Comparison of ENCODE assay signal across 8 cellular contexts in the genomic region with DNA sequence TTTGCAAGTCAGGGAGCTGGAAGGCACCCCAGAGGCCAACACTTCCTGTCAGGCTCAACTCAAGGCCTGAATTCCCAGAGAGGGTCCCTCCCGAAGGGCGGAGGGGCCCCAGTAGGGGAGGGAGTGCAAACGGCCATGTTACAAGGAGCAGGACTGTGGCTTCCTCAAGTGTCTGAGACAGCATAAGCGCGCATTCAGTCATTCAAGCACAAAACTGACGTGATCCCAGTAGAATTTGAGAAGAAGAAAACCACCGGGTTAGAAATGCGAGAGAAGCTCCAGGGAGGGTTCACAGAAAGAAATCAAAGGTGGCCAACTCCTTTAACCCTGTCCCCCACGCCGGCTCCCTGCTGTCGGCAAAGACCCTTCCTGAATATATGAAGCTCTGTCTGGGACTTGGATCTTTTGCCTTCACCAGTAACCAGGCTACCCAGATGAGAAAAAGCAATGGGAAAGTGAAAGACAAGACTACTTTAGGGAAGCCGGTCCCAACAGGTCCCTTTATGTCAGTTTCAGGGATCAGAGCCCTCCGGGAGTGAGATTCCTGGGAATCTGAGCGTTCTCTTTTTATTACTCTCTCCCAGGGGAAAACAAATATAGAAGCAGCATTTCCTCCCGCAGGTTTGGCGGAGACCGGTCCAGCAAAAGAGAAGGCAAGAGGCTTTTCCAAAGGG. TPM values are rescaled to one million over a fixed set of nuclear protein-coding genes. Genes with fewer than 3 reads are reported as not detected.
A peak's percentile ranks its signal among the peaks of the same experiment; 100 is the strongest.
DNase-seq lines count a peak whose midpoint lies in the region; ATAC-seq and TF ChIP-seq lines count a peak whose summit lies in the region.

No MANE protein-coding gene starts in this region.

- no peaks in the 10 kb centered on the region for H3K9me3 Mint-ChIP-seq in neural crest cell

- peak overlapping the region; percentile 18 for H3K4me2 ChIP-seq in fibroblast of lung (ENCODE audit: extremely low read depth, insufficient read depth, low read length)

- H3K4me3 Mint-ChIP-seq in neural crest cell = peak overlapping the region; percentile 92

- H3K27ac ChIP-seq in RWPE1 (peak overlapping the region; percentile 71), fibroblast of lung (ENCODE audit: insufficient read depth, low read length) (no peak overlapping the region)

- TF ChIP-seq CTCF in AG09309 (IDR thresholded peaks at IDR 0.05; ENCODE audit: control insufficient read depth, insufficient read depth, low read depth, low read length, missing control alignments) = no peak
- no peak for TF ChIP-seq CTCF in RWPE1 (conservative IDR thresholded peaks at IDR 0.05; ENCODE audit: low read depth)
- TF ChIP-seq CTCF in fibroblast of lung (conservative IDR thresholded peaks at IDR 0.05 in 1 of 2, IDR thresholded peaks at IDR 0.05 in 1 of 2; ENCODE audit: low read depth in 1 of 2, low read length in 2 of 2) = no peak
- TF ChIP-seq CTCF in neural crest cell (conservative IDR thresholded peaks at IDR 0.05) = no peak

- peaks cover 20% of the 10 kb centered on the region for H3K27me3 ChIP-seq in fibroblast of lung (ENCODE audit: control insufficient read depth, insufficient read depth, low read length)

- no peaks in the 10 kb centered on the region for H3K9me3 ChIP-seq in fibroblast of lung (ENCODE audit: control insufficient read depth, insufficient read depth, low read depth, low read length)

- no peak overlapping the region for H2AFZ ChIP-seq in fibroblast of lung (ENCODE audit: low read length)

- H3K4me1 Mint-ChIP-seq in neural crest cell = peaks cover 64% of the 10 kb centered on the region

- peak overlapping the region; percentile 5 for H3K27ac Mint-ChIP-seq in neural crest cell (ENCODE audit: unreplicated experiment)

- no peak overlapping the region for H3K9ac ChIP-seq in fibroblast of lung (ENCODE audit: insufficient read depth, low read length)

- H3K4me3 ChIP-seq in AG09309 (ENCODE audit: control insufficient read depth, low read depth, low read length) (peak overlapping the region; percentile 17), fibroblast of lung (replicated peaks in 1 of 4; ENCODE audit: control extremely low read depth in 1 of 4, insufficient read depth in 1 of 4, low read depth in 3 of 4, low read length in 4 of 4) (peak overlapping the region in 3 of 4 experiments; percentile 19 to 54 (median 47))

- H4K20me1 ChIP-seq in fibroblast of lung (ENCODE audit: control insufficient read depth, extremely low read depth, insufficient read depth, low read length) = no peaks in the 10 kb centered on the region

- H3K36me3 ChIP-seq in fibroblast of lung (ENCODE audit: control insufficient read depth, insufficient read depth, low read length) = no peaks in the 10 kb centered on the region

- H3K79me2 ChIP-seq in fibroblast of lung (ENCODE audit: control insufficient read depth, insufficient read depth, low read length) = no peaks in the 10 kb centered on the region

- H3K4me1 ChIP-seq in fibroblast of lung (ENCODE audit: control insufficient read depth, extremely low read depth, insufficient read depth, low read length) = peaks cover 24% of the 10 kb centered on the region

- no peaks in the 10 kb centered on the region for H3K36me3 Mint-ChIP-seq in neural crest cell (ENCODE audit: low read depth)

- CTCF ChIA-PET in RWPE1 (lab: Yijun Ruan, JAX) = interaction anchor here (0.6 to 2.8 kb wide), 3 partner anchors 66 to 99 kb away, joined by 3 to 18 read pairs (median 4); no protein-coding TSS in a partner anchor

- POLR2A ChIA-PET in RWPE1 (lab: Yijun Ruan, JAX; ENCODE audit: low non-redundant PET) = interaction anchor here (1.0 kb wide), 1 partner anchor 97 kb away, joined by 4 read pairs; no protein-coding TSS in a partner anchor

- no peak for DNase-seq in AG09309 (ENCODE audit: low read depth)
- DNase-seq in RWPE1 (ENCODE audit: low spot score) = peak; percentile 43
- peak in 1 of 2 donors; percentile 43 for DNase-seq in fibroblast of lung (ENCODE audit: low read depth in 2 of 2)
- DNase-seq in neural crest cell (ENCODE audit: low read depth, low spot score) = peak; percentile 16
- no peak for DNase-seq in medulla oblongata (ENCODE audit: extremely low spot score)

- peaks cover 59% of the 10 kb centered on the region for H3K27me3 Mint-ChIP-seq in neural crest cell (ENCODE audit: low read depth)

- ATAC-seq in HG03175 (IDR thresholded peaks at IDR 0.05; ENCODE audit: unreplicated experiment) (no peak), HG02840 (IDR thresholded peaks at IDR 0.05; ENCODE audit: low FRiP score, unreplicated experiment) (no peak), HG03378 (IDR thresholded peaks at IDR 0.05; ENCODE audit: unreplicated experiment) (no peak)

RNA-seq across cellular contexts. Expression of a gene that starts 1.3 kb away (rescaled TPM):
- total RNA-seq in fibroblast of lung (0.17 and 0.77 TPM in 2 replicates), neural crest cell (72.1 and 73.6 TPM in 2 replicates)
- polyA plus RNA-seq in fibroblast of lung = 0.43 and 9.6 TPM in 2 replicates
- 0.38 and 8.2 TPM in 2 replicates for polyA plus RNA-seq in fibroblast of lung (2012)
- polyA minus RNA-seq in fibroblast of lung (ENCODE audit: low replicate concordance) = 1.1 and 33.0 TPM in 2 replicates

Comparison
In these comparisons a context has a peak if more than half of its experiments do, and no peak if none do; other contexts are left out.
1. DNase-seq: peak in RWPE1 (single experiment) and neural crest cell (single experiment); none in AG09309 (single experiment) and medulla oblongata (single experiment).
2. RNA of a gene that starts 1.3 kb away (total RNA-seq): 72.1 to 73.6 TPM in neural crest cell; 0.17 to 0.77 TPM in fibroblast of lung; every median in the first group is over 10 times any median in the second.